In genomic region chr19:55579766-55580621, GRCh38 we compare ENCODE assay signal across 7 cellular contexts. TPM values are rescaled to one million over a fixed set of nuclear protein-coding genes. Genes with fewer than 3 reads are reported as not detected.
A peak's percentile ranks its signal among the peaks of the same experiment; 100 is the strongest.
DNase-seq lines count a peak whose midpoint lies in the region; ATAC-seq, FAIRE-seq and TF ChIP-seq lines count a peak whose summit lies in the region.

No MANE protein-coding gene starts in this region.

- H3K4me3 ChIP-seq in GM08714 (ENCODE audit: low read length) (peak overlapping the region; percentile 80), K562 (peak overlapping the region; percentile 85)
- H3K4me3 ChIP-seq in Jurkat, Clone E6-1 (ENCODE audit: low read length) = peak overlapping the region; percentile 88

- 15% methylated on average over 13 of the region's 20 CpGs for WGBS in K562 (ENCODE audit: insufficient coverage, low coverage, missing lambda C conversion rate)

- peaks cover 12% of the 10 kb centered on the region for H3K79me2 ChIP-seq in K562 (ENCODE audit: control insufficient read depth, insufficient read depth, low read length)

- peak overlapping the region; percentile 76 for H3K27ac ChIP-seq in K562 (ENCODE audit: extremely low read depth, low read depth, low read length)

- no TSS peak for BruUV-seq in K562 (replicated peaks; lab: Mats Ljungman, UMichigan)

- H3K27me3 Mint-ChIP-seq in stimulated activated naive CD8-positive, alpha-beta T cell treated with anti-CD3 and anti-CD28 coated beads, Interleukin-15, amount 100 ng/mL, for 72 hours = no peaks in the 10 kb centered on the region

- no peak for TF ChIP-seq CTCF in K562 (IDR thresholded peaks at IDR 0.05 in 2 of 3, conservative IDR thresholded peaks at IDR 0.05 in 1 of 3; ENCODE audit: insufficient read depth in 2 of 3, low read depth in 1 of 3, low read length in 3 of 3)

- TF ChIP-seq EP300 in K562 (IDR thresholded peaks at IDR 0.05; ENCODE audit: low read length) = no peak

- CTCF ChIA-PET in K562 (lab: Yijun Ruan, JAX; ENCODE audit: low intra/inter-chr PET ratio) = no interaction called here

- H3K9me3 Mint-ChIP-seq in stimulated activated naive CD8-positive, alpha-beta T cell treated with anti-CD3 and anti-CD28 coated beads, Interleukin-15, amount 100 ng/mL, for 72 hours = no peaks in the 10 kb centered on the region

- H3K9ac ChIP-seq in K562 (ENCODE audit: insufficient read depth in 1 of 2, low read depth in 2 of 2, low read length in 2 of 2) = peak overlapping the region; percentile 77 to 95

- peaks cover 28% of the 10 kb centered on the region for H3K4me1 Mint-ChIP-seq in stimulated activated naive CD8-positive, alpha-beta T cell treated with anti-CD3 and anti-CD28 coated beads, Interleukin-15, amount 100 ng/mL, for 72 hours

- peaks cover 7 to 9% of the 10 kb centered on the region in 2 experiments; a peak in 4 of 5 replicates for H3K27me3 ChIP-seq in K562 (ENCODE audit: control insufficient read depth in 2 of 2, insufficient read depth in 2 of 2, low read length in 2 of 2)

- H3K36me3 ChIP-seq in K562 (ENCODE audit: control insufficient read depth, insufficient read depth, low read length) = peaks cover 12% of the 10 kb centered on the region; the same call in 2 of the 3 replicates

- H3K4me2 ChIP-seq in K562 (ENCODE audit: insufficient read depth, low read length) = peak overlapping the region; percentile 83

- H2AFZ ChIP-seq in K562 (ENCODE audit: low read depth, low read length) = peak overlapping the region; percentile 87

- TF ChIP-seq RAD21 in K562 (CRISPR knock-in tag; conservative IDR thresholded peaks at IDR 0.05 in 1 of 2, IDR thresholded peaks at IDR 0.05 in 1 of 2) = no peak

- ATAC-seq in K562 (peak; percentile 60), GM19395 (IDR thresholded peaks at IDR 0.05; ENCODE audit: unreplicated experiment) (no peak)
- peak; percentile 13 for ATAC-seq in stimulated activated naive CD8-positive, alpha-beta T cell treated with anti-CD3 and anti-CD28 coated beads, Interleukin-15, amount 100 ng/mL, for 72 hours

- H3K4me3 Mint-ChIP-seq in stimulated activated naive CD8-positive, alpha-beta T cell treated with anti-CD3 and anti-CD28 coated beads, Interleukin-15, amount 100 ng/mL, for 72 hours = peak overlapping the region; percentile 80 to 93

- H3K9me3 ChIP-seq in K562 (replicated peaks; ENCODE audit: control insufficient read depth, insufficient read depth, low read depth, low read length) = no peaks in the 10 kb centered on the region

- intact Hi-C loops in K562 (cut with micrococcal nuclease) = no loop called here

- peak; percentile 61 for FAIRE-seq in K562 (lab: Jason Lieb, UNC)

- no peak for TF ChIP-seq POLR2A in K562 (conservative IDR thresholded peaks at IDR 0.05)

- H3K9me1 ChIP-seq in K562 (ENCODE audit: control insufficient read depth, insufficient read depth, low read length) = no peaks in the 10 kb centered on the region

- POLR2A ChIA-PET in K562 (lab: Yijun Ruan, JAX) = interaction anchor here (0.6 kb wide), 1 partner anchor 28 kb away, joined by 3 read pairs; no protein-coding TSS in a partner anchor

- peaks cover 9 to 25% of the 10 kb centered on the region in 2 experiments; a peak in 3 of 5 replicates for H3K4me1 ChIP-seq in K562 (replicated peaks in 1 of 2; ENCODE audit: control insufficient read depth in 2 of 2, insufficient read depth in 2 of 2, low read length in 2 of 2)

- DNase-seq in Jurkat, Clone E6-1 (ENCODE audit: low read depth, low spot score) = no peak
- DNase-seq in K562 (ENCODE audit: extremely low read depth in 1 of 4, low spot score in 3 of 4) = peak; percentile 43 to 53 (median 50)
- peak; percentile 68 for DNase-seq in islet precursor cell
- no peak for DNase-seq in stimulated activated naive CD8-positive, alpha-beta T cell treated with anti-CD3 and anti-CD28 coated beads, Interleukin-15, amount 100 ng/mL, for 72 hours
- no peak for DNase-seq in activated effector memory CD4-positive, alpha-beta T cell treated with Interleukin-2 at 50 U/mL for 16 hours

- peak overlapping the region; percentile 21 to 93 for H3K27ac Mint-ChIP-seq in stimulated activated naive CD8-positive, alpha-beta T cell treated with anti-CD3 and anti-CD28 coated beads, Interleukin-15, amount 100 ng/mL, for 72 hours

- no peaks in the 10 kb centered on the region for H4K20me1 ChIP-seq in K562 (replicated peaks; ENCODE audit: control insufficient read depth, insufficient read depth, low read length)

- in situ Hi-C loops in K562 (cut with MboI) = no loop called here

RNA-seq across cellular contexts. Expression of gene ZNF579, which starts 0.7 kb away (rescaled TPM):
- 5.6 TPM for polyA plus RNA-seq in Jurkat, Clone E6-1 (2012; ENCODE audit: insufficient read depth, insufficient read length)
- 39.4 and 55.2 TPM in 2 replicates for total RNA-seq in K562 (2011; cell fraction: chromatin; rRNA removed; ENCODE audit: low replicate concordance)
- total RNA-seq in K562 (2011; cell fraction: nucleolus; rRNA removed) = 10.7 TPM in 2 replicates
- 25.4 and 86.3 TPM in 2 replicates for total RNA-seq in K562 (2011; cell fraction: nucleoplasm; rRNA removed)
- total RNA-seq in K562 (2014; rRNA removed) = 3.8 and 5.9 TPM in 2 replicates
- total RNA-seq in K562 (2014; rRNA removed; fragmentation: Illumina TruSeq; extraction: Trizol) = 1.0 and 1.3 TPM in 2 replicates
- 1.2 and 1.3 TPM in 2 replicates for total RNA-seq in K562 (2015; rRNA removed; fragmentation: Illumina TruSeq; extraction: Trizol)
- total RNA-seq in K562 (2021) = 15.0 and 15.9 TPM in 2 replicates
- 1.6 and 3.3 TPM in 2 replicates for polyA plus RNA-seq in K562 (2011; rRNA removed)
- 3.0 and 6.5 TPM in 2 replicates for polyA plus RNA-seq in K562 (2011; cell fraction: cytosol; rRNA removed)
- polyA plus RNA-seq in K562 (2011; cell fraction: nucleus; rRNA removed) = 17.0 and 20.1 TPM in 2 replicates
- polyA plus RNA-seq in K562 (2012) = 6.7 and 9.7 TPM in 2 replicates
- polyA plus RNA-seq in K562 (2014; fragmentation: Illumina TruSeq; extraction: Trizol) = 3.3 and 3.9 TPM in 2 replicates
- under 1 TPM; 0.06 to 0.08 TPM for polyA plus RNA-seq in K562 (2014; fragmentation: Nextera tagmentation; extraction: Ambion mirVana)
- 3.4 and 4.9 TPM in 2 replicates for polyA plus RNA-seq in K562 (2014; rRNA removed)
- 3.0 and 4.6 TPM in 2 replicates for polyA minus RNA-seq in K562 (2011; rRNA and poly(A)+ RNA removed)
- polyA minus RNA-seq in K562 (2011; cell fraction: cytosol; rRNA and poly(A)+ RNA removed) = 5.6 and 7.0 TPM in 2 replicates
- 4.6 and 5.4 TPM in 2 replicates for polyA minus RNA-seq in K562 (2011; cell fraction: nucleus; rRNA and poly(A)+ RNA removed)

RNA-seq across cellular contexts. Expression of gene FIZ1, which starts 19.3 kb away (rescaled TPM):
- polyA plus RNA-seq in Jurkat, Clone E6-1 (2012; ENCODE audit: insufficient read depth, insufficient read length) = 21.4 TPM
- 4.3 and 8.7 TPM in 2 replicates for total RNA-seq in K562 (2011; cell fraction: chromatin; rRNA removed; ENCODE audit: low replicate concordance)
- total RNA-seq in K562 (2011; cell fraction: nucleolus; rRNA removed) = 5.7 and 6.8 TPM in 2 replicates
- 6.9 and 7.8 TPM in 2 replicates for total RNA-seq in K562 (2011; cell fraction: nucleoplasm; rRNA removed)
- total RNA-seq in K562 (2014; rRNA removed) = 5.9 and 7.3 TPM in 2 replicates
- total RNA-seq in K562 (2014; rRNA removed; fragmentation: Illumina TruSeq; extraction: Trizol) = 2.3 and 3.2 TPM in 2 replicates
- total RNA-seq in K562 (2015; rRNA removed; fragmentation: Illumina TruSeq; extraction: Trizol) = 4.7 and 5.5 TPM in 2 replicates
- total RNA-seq in K562 (2021) = 14.4 and 17.5 TPM in 2 replicates
- polyA plus RNA-seq in K562 (2011; rRNA removed) = 3.8 and 4.7 TPM in 2 replicates
- polyA plus RNA-seq in K562 (2011; cell fraction: cytosol; rRNA removed) = 3.5 and 7.4 TPM in 2 replicates
- 7.6 and 10.7 TPM in 2 replicates for polyA plus RNA-seq in K562 (2011; cell fraction: nucleus; rRNA removed)
- 10.6 and 12.2 TPM in 2 replicates for polyA plus RNA-seq in K562 (2012)
- 8.7 TPM in 2 replicates for polyA plus RNA-seq in K562 (2014; fragmentation: Illumina TruSeq; extraction: Trizol)
- polyA plus RNA-seq in K562 (2014; fragmentation: Nextera tagmentation; extraction: Ambion mirVana) = under 1 TPM; 0.79 to 0.81 TPM
- 5.7 and 5.8 TPM in 2 replicates for polyA plus RNA-seq in K562 (2014; rRNA removed)
- 2.1 and 3.1 TPM in 2 replicates for polyA minus RNA-seq in K562 (2011; rRNA and poly(A)+ RNA removed)
- 5.5 and 6.6 TPM in 2 replicates for polyA minus RNA-seq in K562 (2011; cell fraction: cytosol; rRNA and poly(A)+ RNA removed)
- 2.8 and 3.4 TPM in 2 replicates for polyA minus RNA-seq in K562 (2011; cell fraction: nucleus; rRNA and poly(A)+ RNA removed)

RNA-seq across cellular contexts. Expression of gene ZNF524, which starts 20.1 kb away (rescaled TPM):
- polyA plus RNA-seq in Jurkat, Clone E6-1 (2012; ENCODE audit: insufficient read depth, insufficient read length) = 8.6 TPM
- 3.2 and 12.0 TPM in 2 replicates for total RNA-seq in K562 (2011; cell fraction: chromatin; rRNA removed; ENCODE audit: low replicate concordance)
- 12.4 and 13.0 TPM in 2 replicates for total RNA-seq in K562 (2011; cell fraction: nucleolus; rRNA removed)
- total RNA-seq in K562 (2011; cell fraction: nucleoplasm; rRNA removed) = 7.3 and 7.5 TPM in 2 replicates
- total RNA-seq in K562 (2014; rRNA removed) (14.7 and 23.6 TPM in 2 replicates), K562 (2014; rRNA removed; fragmentation: Illumina TruSeq; extraction: Trizol) (0.55 and 1.2 TPM in 2 replicates), K562 (2015; rRNA removed; fragmentation: Illumina TruSeq; extraction: Trizol) (5.6 and 6.4 TPM in 2 replicates), K562 (2021) (15.6 and 16.7 TPM in 2 replicates)
- polyA plus RNA-seq in K562 (2011; rRNA removed) (2.9 and 3.7 TPM in 2 replicates), K562 (2014; fragmentation: Illumina TruSeq; extraction: Trizol) (1.4 and 5.4 TPM in 2 replicates), K562 (2014; fragmentation: Nextera tagmentation; extraction: Ambion mirVana) (under 1 TPM; 0.08 to 0.10 TPM), K562 (2014; rRNA removed) (13.1 and 14.4 TPM in 2 replicates)
- polyA plus RNA-seq in K562 (2011; cell fraction: cytosol; rRNA removed) = 6.8 and 21.8 TPM in 2 replicates
- 9.0 and 14.1 TPM in 2 replicates for polyA plus RNA-seq in K562 (2011; cell fraction: nucleus; rRNA removed)
- 7.6 and 20.4 TPM in 2 replicates for polyA plus RNA-seq in K562 (2012)
- polyA minus RNA-seq in K562 (2011; rRNA and poly(A)+ RNA removed) = 0.30 and 0.67 TPM in 2 replicates
- 5.1 and 7.1 TPM in 2 replicates for polyA minus RNA-seq in K562 (2011; cell fraction: cytosol; rRNA and poly(A)+ RNA removed)
- 5.9 and 6.3 TPM in 2 replicates for polyA minus RNA-seq in K562 (2011; cell fraction: nucleus; rRNA and poly(A)+ RNA removed)

RNA-seq across cellular contexts. Expression of gene ZNF865, which starts 25.5 kb away (rescaled TPM):
- polyA plus RNA-seq in Jurkat, Clone E6-1 (2012; ENCODE audit: insufficient read depth, insufficient read length) = 7.3 TPM
- total RNA-seq in K562 (2011; cell fraction: chromatin; rRNA removed; ENCODE audit: low replicate concordance) = 2.2 and 8.0 TPM in 2 replicates
- total RNA-seq in K562 (2011; cell fraction: nucleolus; rRNA removed) = 8.0 and 10.0 TPM in 2 replicates
- 4.9 and 5.2 TPM in 2 replicates for total RNA-seq in K562 (2011; cell fraction: nucleoplasm; rRNA removed)
- total RNA-seq in K562 (2014; rRNA removed) = 1.6 and 2.3 TPM in 2 replicates
- 0.29 and 0.40 TPM in 2 replicates for total RNA-seq in K562 (2014; rRNA removed; fragmentation: Illumina TruSeq; extraction: Trizol)
- total RNA-seq in K562 (2015; rRNA removed; fragmentation: Illumina TruSeq; extraction: Trizol) = 1.4 and 1.5 TPM in 2 replicates
- total RNA-seq in K562 (2021) = 18.6 and 18.8 TPM in 2 replicates
- polyA plus RNA-seq in K562 (2011; rRNA removed) = 1.2 and 1.5 TPM in 2 replicates
- polyA plus RNA-seq in K562 (2011; cell fraction: cytosol; rRNA removed) = 2.0 and 9.6 TPM in 2 replicates
- polyA plus RNA-seq in K562 (2011; cell fraction: nucleus; rRNA removed) = 1.6 and 4.8 TPM in 2 replicates
- 6.0 and 10.0 TPM in 2 replicates for polyA plus RNA-seq in K562 (2012)
- 1.8 and 2.3 TPM in 2 replicates for polyA plus RNA-seq in K562 (2014; fragmentation: Illumina TruSeq; extraction: Trizol)
- not detected for polyA plus RNA-seq in K562 (2014; fragmentation: Nextera tagmentation; extraction: Ambion mirVana)
- polyA plus RNA-seq in K562 (2014; rRNA removed) = 6.7 and 6.9 TPM in 2 replicates
- 0.24 and 0.60 TPM in 2 replicates for polyA minus RNA-seq in K562 (2011; rRNA and poly(A)+ RNA removed)
- 7.3 and 9.8 TPM in 2 replicates for polyA minus RNA-seq in K562 (2011; cell fraction: cytosol; rRNA and poly(A)+ RNA removed)
- 1.1 and 1.5 TPM in 2 replicates for polyA minus RNA-seq in K562 (2011; cell fraction: nucleus; rRNA and poly(A)+ RNA removed)

RNA-seq across cellular contexts. Expression of gene SBK3, which starts 34.7 kb away (rescaled TPM):
- not detected for polyA plus RNA-seq in Jurkat, Clone E6-1 (2012; ENCODE audit: insufficient read depth, insufficient read length)
- total RNA-seq in K562 (2011; cell fraction: chromatin; rRNA removed; ENCODE audit: low replicate concordance) = 1.1 TPM in 1 of 2 replicates, not detected in the other
- total RNA-seq in K562 (2011; cell fraction: nucleolus; rRNA removed) = 0.50 TPM in 1 of 2 replicates, not detected in the other
- total RNA-seq in K562 (2011; cell fraction: nucleoplasm; rRNA removed) = 0.44 TPM in 1 of 2 replicates, not detected in the other
- not detected in 2 replicates for total RNA-seq in K562 (2014; rRNA removed)
- total RNA-seq in K562 (2014; rRNA removed; fragmentation: Illumina TruSeq; extraction: Trizol) = not detected in 2 replicates
- not detected in 2 replicates for total RNA-seq in K562 (2015; rRNA removed; fragmentation: Illumina TruSeq; extraction: Trizol)
- 0.13 TPM in 1 of 2 replicates, not detected in the other for total RNA-seq in K562 (2021)
- polyA plus RNA-seq in K562 (2011; rRNA removed) = 0.20 and 0.43 TPM in 2 replicates
- polyA plus RNA-seq in K562 (2011; cell fraction: cytosol; rRNA removed) = 0.19 and 3.0 TPM in 2 replicates
- polyA plus RNA-seq in K562 (2011; cell fraction: nucleus; rRNA removed) = 2.0 TPM in 1 of 2 replicates, not detected in the other
- polyA plus RNA-seq in K562 (2012) = 0.23 and 0.43 TPM in 2 replicates
- polyA plus RNA-seq in K562 (2014; fragmentation: Illumina TruSeq; extraction: Trizol) = 0.12 TPM in 1 of 2 replicates, not detected in the other
- not detected for polyA plus RNA-seq in K562 (2014; fragmentation: Nextera tagmentation; extraction: Ambion mirVana)
- 0.11 TPM in 1 of 2 replicates, not detected in the other for polyA plus RNA-seq in K562 (2014; rRNA removed)
- polyA minus RNA-seq in K562 (2011; rRNA and poly(A)+ RNA removed) = 0.14 TPM in 1 of 2 replicates, not detected in the other
- polyA minus RNA-seq in K562 (2011; cell fraction: cytosol; rRNA and poly(A)+ RNA removed) = 1.7 TPM in 1 of 2 replicates, not detected in the other
- 1.2 TPM in 1 of 2 replicates, not detected in the other for polyA minus RNA-seq in K562 (2011; cell fraction: nucleus; rRNA and poly(A)+ RNA removed)

Comparison
In these comparisons a context has a peak if more than half of its experiments do, and no peak if none do; other contexts are left out.
1. DNase-seq: peak in K562 (4 of 4) and islet precursor cell (single experiment); none in Jurkat, Clone E6-1 (single experiment), stimulated activated naive CD8-positive, alpha-beta T cell treated with anti-CD3 and anti-CD28 coated beads, Interleukin-15, amount 100 ng/mL, for 72 hours (0 of 2) and activated effector memory CD4-positive, alpha-beta T cell treated with Interleukin-2 at 50 U/mL for 16 hours (single experiment).
2. Peak in every context shown above with its lines, with median percentiles within 50 percentile points of each other: H3K4me3 ChIP-seq.